7 cellular contexts compared by ENCODE assay signal in genomic region chr7:17036584-17036983, GRCh38.
"Had no signal": no experiment of that assay in that cellular context is flagged by ENCODE, and none has a peak within 500 bp of the region (broad histone marks: within the 10 kb centered on the region; RNA-seq: fewer than 3 reads in every experiment).

No MANE protein-coding gene starts in this region.

- H2AFZ ChIP-seq: GM23338 had no signal

- H3K27ac ChIP-seq: HL-60 had no signal

- ATAC-seq: GM23338 had no signal

- H3K4me3 ChIP-seq: GM23338 had no signal

- DNase-seq: H9, HCEC 1CT, KG1 had no signal

- H3K4me2 ChIP-seq: GM23338 had no signal

- FAIRE-seq: H1, H54 had no signal
